Comparison of ENCODE assay signal across 29 cellular contexts in the genomic region with DNA sequence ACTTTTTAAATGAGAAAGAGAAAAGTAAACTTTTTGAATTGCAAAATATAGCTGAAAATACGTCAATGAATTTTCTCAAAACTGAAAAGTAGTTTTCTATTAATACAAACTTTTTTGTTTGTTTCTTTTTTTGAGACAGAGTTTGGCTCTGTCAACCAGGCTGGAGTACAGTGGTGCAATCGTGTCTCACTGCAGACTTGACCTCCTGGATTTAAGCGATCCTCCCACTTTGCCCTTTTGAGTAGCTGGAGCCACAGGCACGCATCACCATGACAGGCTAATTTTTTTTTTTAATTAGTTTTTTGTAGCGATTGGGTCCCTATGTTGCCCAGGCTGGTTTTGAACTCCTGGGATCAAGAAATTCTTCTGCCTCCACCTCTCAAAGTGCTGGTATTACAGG.
"Had no signal": no experiment of that assay in that cellular context is flagged by ENCODE, and none has a peak within 500 bp of the region (broad histone marks: within the 10 kb centered on the region; RNA-seq: fewer than 3 reads in every experiment).

No MANE protein-coding gene starts in this region.

- H3K27me3 ChIP-seq: neutrophil, pancreas, spleen, suprapubic skin, testis, tibial artery, transverse colon, upper lobe of right lung, uterus had no signal

- H3K4me1 ChIP-seq: pancreas, prostate gland, spleen, suprapubic skin, testis, tibial artery, transverse colon, upper lobe of right lung, uterus had no signal

- H3K36me3 ChIP-seq: neutrophil, pancreas, prostate gland, spleen, suprapubic skin, tibial artery, transverse colon, upper lobe of right lung, uterus had no signal

- H3K27ac ChIP-seq: neutrophil, pancreas, prostate gland, skin epidermis, spleen, suprapubic skin, testis, tibial artery, transverse colon, upper lobe of right lung, uterus had no signal

- DNase-seq: naive thymus-derived CD8-positive, alpha-beta T cell; nephron progenitor cell; nucleus accumbens; pancreas; retina; right cardiac atrium; spleen; stimulated activated CD4-positive, alpha-beta T cell treated with anti-CD3 and anti-CD28 coated beads, Interleukin-12 subunit alpha, Interleukin-12 subunit beta, amount 100 ng/mL, for 4 hours; stimulated activated CD4-positive, alpha-beta T cell treated with anti-CD3 and anti-CD28 coated beads, Interleukin-1b, Interleukin-23, amount 100 ng/mL, for 48 hours; stimulated activated CD4-positive, alpha-beta T cell treated with anti-CD3 and anti-CD28 coated beads, Interleukin-4, amount 100 ng/mL, for 1 hour; stimulated activated CD4-positive, alpha-beta T cell treated with anti-CD3 and anti-CD28 coated beads, Interleukin-4, amount 100 ng/mL, for 4 hours; stimulated activated CD8-positive, alpha-beta memory T cell treated with anti-CD3 and anti-CD28 coated beads, Interleukin-4, amount 100 ng/mL, for 48 hours; stimulated activated naive CD4-positive, alpha-beta T cell; stimulated activated naive CD8-positive, alpha-beta T cell treated with anti-CD3 and anti-CD28 coated beads, Interleukin-15, amount 100 ng/mL, for 72 hours; stimulated activated naive CD8-positive, alpha-beta T cell treated with anti-CD3 and anti-CD28 coated beads, Interleukin-15, Interleukin-2, amounts not matched to agents 100 U/mL and 50 U/mL, for 24 hours; substantia nigra; testis; tibial artery; transverse colon; upper lobe of right lung; uterus had no signal

- ATAC-seq: naive thymus-derived CD8-positive, alpha-beta T cell; natural killer cell treated with Interleukin-12 subunit alpha and Interleukin-12 subunit beta and Interleukin-15 and Interleukin-18, amount 100 ng/mL, for 72 hours; pancreas; right cardiac atrium; sciatic nerve; stimulated activated memory B cell treated with anti-CD40 and anti-IgM and Interleukin-4, amounts not matched to agents 10 μg/mL and 1 μg/mL and 100 μg/mL, for 72 hours; stimulated activated naive CD8-positive, alpha-beta T cell treated with anti-CD3 and anti-CD28 coated beads, Interleukin-15, amount 100 ng/mL, for 72 hours; stimulated activated naive CD8-positive, alpha-beta T cell treated with anti-CD3 and anti-CD28 coated beads, Interleukin-15, Interleukin-2, amounts not matched to agents 100 U/mL and 50 U/mL, for 24 hours; upper lobe of right lung had no signal

- H3K9me3 ChIP-seq: neutrophil, pancreas, prostate gland, suprapubic skin, testis, tibial artery, transverse colon, upper lobe of right lung, uterus had no signal

- H3K4me3 ChIP-seq: pancreas, prostate gland, skin epidermis, smooth muscle cell, spleen, suprapubic skin, testis, tibial artery, transverse colon, upper lobe of right lung, uterus had no signal
